Comparison of ENCODE assay signal across 7 cellular contexts in the genomic region with DNA sequence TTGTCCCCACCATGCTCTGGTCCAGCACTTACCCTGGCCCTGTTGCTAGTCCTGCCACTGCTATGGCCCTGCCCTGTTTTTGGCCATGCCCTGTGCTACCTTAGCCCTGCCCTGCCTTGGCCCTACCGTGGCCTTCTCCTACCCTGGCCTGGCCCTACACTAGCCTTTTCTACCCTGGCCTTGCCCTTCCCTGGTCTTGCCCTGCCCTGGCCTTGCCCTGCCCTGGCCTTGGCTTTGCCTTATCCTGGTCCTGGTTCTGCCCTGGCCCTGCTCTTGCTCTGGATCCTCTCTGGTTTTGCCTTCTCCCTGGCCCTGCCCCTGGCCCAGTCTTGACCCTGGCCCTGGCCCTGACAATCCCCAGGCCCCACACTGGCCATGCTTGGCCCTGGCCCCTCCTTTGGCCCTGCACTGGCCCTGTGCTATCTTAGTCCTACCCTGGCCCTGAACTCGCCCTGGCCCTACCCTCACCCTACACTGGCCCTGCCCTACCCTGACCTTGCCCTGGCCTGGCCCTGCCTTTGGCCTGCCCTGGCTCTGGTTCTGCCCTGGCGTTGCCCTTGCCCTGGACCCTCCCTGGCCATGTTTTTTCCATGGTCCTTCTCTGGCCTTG.
A peak's percentile ranks its signal among the peaks of the same experiment; 100 is the strongest.
DNase-seq lines count a peak whose midpoint lies in the region; ATAC-seq and TF ChIP-seq lines count a peak whose summit lies in the region.
"Not testable (repeated sequence)": the region's sequence is repeated elsewhere in the genome, so short reads cannot be mapped to it uniquely, and the experiment has no call there.

No MANE protein-coding gene starts in this region.

- not testable (repeated sequence) for H4K5ac ChIP-seq in H9 (ENCODE audit: insufficient read length, low read depth, low read length)

- H3K36me3 Mint-ChIP-seq in H9 (ENCODE audit: insufficient read depth in 1 of 3, low read depth in 3 of 3), result peaks cover 18 to 37% (median 21%) of the 10 kb centered on the region in 3 experiments; a peak in 6 of 7 replicates
- H3K36me3 Mint-ChIP-seq in type B pancreatic cell, result not testable (repeated sequence)

- H3K4ac ChIP-seq in H9 (ENCODE audit: low read depth, low read length); trophoblast cell (ENCODE audit: low read depth, low read length): not testable (repeated sequence)

- not testable (repeated sequence) for H2AFZ ChIP-seq in H9 (ENCODE audit: low read length); trophoblast cell (ENCODE audit: insufficient read depth, low read length, poor library complexity)

- not testable (repeated sequence) for H2BK20ac ChIP-seq in H9 (ENCODE audit: low read depth, low read length, poor library complexity, severe bottlenecking)

- DNase-seq in AG20443 (ENCODE audit: low spot score) (peak; percentile 2), GM10248 (ENCODE audit: extremely low spot score) (peak; percentile 1), H9 (peak; percentile 24), left lobe of liver (ENCODE audit: low spot score) (peak; percentile 48), type B pancreatic cell (ENCODE audit: extremely low spot score, unreplicated experiment) (peak; percentile 81)
- not testable (repeated sequence) for DNase-seq in trophoblast cell

- H3K18ac ChIP-seq in H9 (ENCODE audit: insufficient read length, low read depth, low read length); trophoblast cell (ENCODE audit: low read length): not testable (repeated sequence)

- POLR2A ChIA-PET in GM10248 (lab: Yijun Ruan, JAX), result not testable (repeated sequence)

- not testable (repeated sequence) for TF ChIP-seq CTCF in GM10248 (IDR thresholded peaks at IDR 0.05; ENCODE audit: control extremely low read depth, extremely low read depth, low read depth, missing control alignments); H9 (conservative IDR thresholded peaks at IDR 0.05); type B pancreatic cell (conservative IDR thresholded peaks at IDR 0.05)

- not testable (repeated sequence) for H3K4me2 ChIP-seq in H9 (ENCODE audit: insufficient read depth, insufficient read length, low read length); trophoblast cell (ENCODE audit: low read length)

- not testable (repeated sequence) for ATAC-seq in left lobe of liver

- H3T11ph ChIP-seq in H9 (ENCODE audit: low read length), result not testable (repeated sequence)

- H3K27ac ChIP-seq in H9 (ENCODE audit: insufficient read length, low read depth, low read length); trophoblast cell (ENCODE audit: low read depth, low read length): not testable (repeated sequence)

- not testable (repeated sequence) for H4K91ac ChIP-seq in H9 (ENCODE audit: insufficient read length, low read depth, low read length); trophoblast cell (ENCODE audit: low read depth, low read length)

- H2BK120ac ChIP-seq in H9 (ENCODE audit: low read depth, low read length, poor library complexity, severe bottlenecking); trophoblast cell (ENCODE audit: insufficient read depth, low read length, poor library complexity): not testable (repeated sequence)

- H3K9me3 Mint-ChIP-seq in H9, result peaks cover 52 to 55% of the 10 kb centered on the region in 2 experiments
- H3K9me3 Mint-ChIP-seq in type B pancreatic cell, result not testable (repeated sequence)

- not testable (repeated sequence) for H3K56ac ChIP-seq in H9 (ENCODE audit: insufficient read length, low read depth, low read length)

- H3K4me1 Mint-ChIP-seq in H9; type B pancreatic cell (ENCODE audit: unreplicated experiment): not testable (repeated sequence)

- not testable (repeated sequence) for H4K12ac ChIP-seq in trophoblast cell (ENCODE audit: low read depth, low read length)

- H2BK12ac ChIP-seq in H9 (ENCODE audit: insufficient read length, low read depth, low read length); trophoblast cell (ENCODE audit: low read length): not testable (repeated sequence)

- not testable (repeated sequence) for H3K23ac ChIP-seq in H9 (ENCODE audit: insufficient read length, low read depth, low read length); trophoblast cell (ENCODE audit: low read length)

- H3K23me2 ChIP-seq in H9 (ENCODE audit: insufficient read length, low read depth, low read length, poor library complexity, severe bottlenecking), result not testable (repeated sequence)

- H3K9ac ChIP-seq in H9 (ENCODE audit: extremely low read depth, insufficient read length, low read length); trophoblast cell (ENCODE audit: low read length): not testable (repeated sequence)

- not testable (repeated sequence) for H2AK5ac ChIP-seq in H9 (ENCODE audit: insufficient read length, low read length); trophoblast cell (ENCODE audit: low read length)

- H3K4me3 Mint-ChIP-seq in H9, type B pancreatic cell: not testable (repeated sequence)

- H3K36me3 ChIP-seq in trophoblast cell (ENCODE audit: control insufficient read depth in 1 of 2, insufficient read depth in 2 of 2, low read length in 2 of 2), result not testable (repeated sequence)

- CTCF ChIA-PET in GM10248 (lab: Yijun Ruan, JAX), result not testable (repeated sequence)

- H3K79me2 ChIP-seq in H9 (ENCODE audit: insufficient read depth, low read length); trophoblast cell (ENCODE audit: control insufficient read depth, insufficient read depth, low read length, poor library complexity): not testable (repeated sequence)

- not testable (repeated sequence) for H2BK15ac ChIP-seq in H9 (ENCODE audit: low read depth, low read length)

- not testable (repeated sequence) for H3K79me1 ChIP-seq in H9 (ENCODE audit: insufficient read depth, low read depth, low read length, poor library complexity, severe bottlenecking); trophoblast cell (ENCODE audit: low read length)

- peaks cover 11% of the 10 kb centered on the region for H3K27me3 Mint-ChIP-seq in H9 (ENCODE audit: low read depth)
- not testable (repeated sequence) for H3K27me3 Mint-ChIP-seq in type B pancreatic cell

- peak overlapping the region; percentile 31; the same call in 1 of the 2 replicates for H3K4me3 ChIP-seq in iPS-18c (ENCODE audit: insufficient read depth, low read depth, low read length)
- H3K4me3 ChIP-seq in trophoblast cell (ENCODE audit: low read depth, low read length), result peak overlapping the region; percentile 43

- no CpG with 5 or more reads among the region's 3 CpGs for WGBS in H9 (ENCODE audit: extremely low coverage, insufficient read length, low lambda C conversion rate)
- WGBS in trophoblast cell (ENCODE audit: extremely low coverage, insufficient coverage, insufficient read length), result no CpG with 5 or more reads among the region's 3 CpGs

- not testable (repeated sequence) for H3K27me3 ChIP-seq in H9 (ENCODE audit: insufficient read depth, low read length); trophoblast cell (ENCODE audit: insufficient read depth, low read length)

- not testable (repeated sequence) for H4K20me1 ChIP-seq in H9 (ENCODE audit: control insufficient read depth, insufficient read depth, insufficient read length)

- not testable (repeated sequence) for H4K8ac ChIP-seq in H9 (replicated peaks; ENCODE audit: insufficient read length, low read depth, low read length); trophoblast cell (ENCODE audit: low read depth, low read length)

- H3K14ac ChIP-seq in H9 (ENCODE audit: insufficient read depth, low read length); trophoblast cell (ENCODE audit: low read length): not testable (repeated sequence)

- H2BK5ac ChIP-seq in H9 (ENCODE audit: insufficient read length, low read length); trophoblast cell (ENCODE audit: low read depth, low read length, poor library complexity): not testable (repeated sequence)

- peaks cover 83% of the 10 kb centered on the region for H3K9me3 ChIP-seq in H9 (ENCODE audit: control insufficient read depth, low read depth, low read length)
- peaks cover 42% of the 10 kb centered on the region for H3K9me3 ChIP-seq in iPS-18c (ENCODE audit: control insufficient read depth, insufficient read depth, low read length)
- peaks cover 43% of the 10 kb centered on the region for H3K9me3 ChIP-seq in trophoblast cell (ENCODE audit: insufficient read depth, low read depth, low read length)

- H3K4me1 ChIP-seq in H9 (ENCODE audit: insufficient read depth, low read length); trophoblast cell (ENCODE audit: control insufficient read depth in 1 of 2, insufficient read depth in 2 of 2, low read length in 2 of 2): not testable (repeated sequence)

- not testable (repeated sequence) for H3K27ac Mint-ChIP-seq in H9, type B pancreatic cell
